ENCODE assay signal across 1 cellular context in the genomic region with DNA sequence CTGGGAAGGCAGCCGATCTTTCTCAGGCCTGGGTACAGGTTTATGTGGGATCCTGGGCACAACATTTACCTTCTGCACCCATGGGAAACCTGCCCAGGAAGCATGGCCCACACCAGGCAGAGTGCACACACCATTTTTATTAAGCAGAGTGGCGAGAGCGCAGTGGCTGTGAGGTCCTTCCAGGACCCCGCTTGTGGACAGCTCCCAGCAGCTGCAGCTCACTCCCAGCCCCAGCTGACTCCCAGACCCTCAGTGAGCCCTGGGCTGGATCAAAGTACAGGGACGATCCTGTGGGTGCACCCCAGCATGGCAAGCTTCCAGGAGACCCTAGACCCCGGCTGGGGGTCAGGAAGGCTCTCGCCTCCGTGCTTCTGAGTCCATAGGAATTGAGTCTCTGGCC.
TF ChIP-seq lines count a peak whose summit lies in the region.

No MANE protein-coding gene starts in this region.

TF ChIP-seq in HepG2, 621 proteins besides CTCF, POLR2A, EP300 and RAD21 (continued from another document):
- no peak for TF ChIP-seq ZNF138 (CRISPR knock-in tag; IDR thresholded peaks at IDR 0.05; ENCODE audit: low read depth)
- TF ChIP-seq ZNF552 (CRISPR knock-in tag; IDR thresholded peaks at IDR 0.05; ENCODE audit: borderline replicate concordance): no peak
- TF ChIP-seq HBP1 (CRISPR knock-in tag; IDR thresholded peaks at IDR 0.05; ENCODE audit: low read depth): no peak
- no peak for TF ChIP-seq POLR2G (IDR thresholded peaks at IDR 0.05; ENCODE audit: low read depth, low read length)
- TF ChIP-seq ZBTB3 (CRISPR knock-in tag; IDR thresholded peaks at IDR 0.05; ENCODE audit: borderline replicate concordance, low read depth): no peak
- TF ChIP-seq AHDC1 (CRISPR knock-in tag; IDR thresholded peaks at IDR 0.05; ENCODE audit: borderline replicate concordance): no peak
